ENCODE assay signal across 8 cellular contexts in the genomic region with DNA sequence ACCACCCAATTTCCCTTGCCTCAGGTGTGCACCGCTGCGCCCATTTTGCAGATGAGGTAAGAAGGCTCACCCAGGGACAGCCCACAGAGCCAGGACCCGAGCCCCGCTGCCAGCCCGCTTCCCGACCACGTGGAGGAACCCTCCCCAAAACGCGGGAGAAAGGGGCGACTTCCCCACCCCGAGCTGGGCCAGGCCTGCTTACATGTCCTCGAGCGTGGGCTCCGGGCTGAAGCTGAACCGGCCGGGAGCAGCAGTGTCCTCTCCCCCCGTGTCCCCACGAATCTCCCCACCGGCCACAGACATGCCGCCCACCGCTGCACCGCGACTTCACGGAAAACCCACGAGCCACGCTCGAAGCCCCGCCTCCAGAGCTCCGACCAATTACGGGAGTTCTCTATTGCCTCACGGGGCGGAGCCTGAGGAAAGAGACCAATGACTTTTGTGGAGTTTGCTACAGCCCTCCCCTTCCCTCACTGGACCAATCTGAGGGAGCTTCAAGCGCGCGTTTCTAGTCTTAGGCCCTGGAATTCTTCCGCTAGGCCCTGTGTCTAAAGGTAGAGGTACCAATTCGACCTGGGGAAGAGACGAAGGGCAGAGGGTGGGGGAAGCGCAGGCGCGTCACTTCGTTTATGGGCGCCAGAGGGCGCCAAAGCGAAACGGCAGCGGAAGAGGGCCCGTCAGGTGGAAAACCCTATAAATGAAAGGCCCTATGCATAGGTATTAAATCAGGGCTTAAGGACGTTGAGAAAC. TPM values are rescaled to one million over a fixed set of nuclear protein-coding genes. Genes with fewer than 3 reads are reported as not detected.
DNase-seq lines count a peak whose midpoint lies in the region; TF ChIP-seq lines count a peak whose summit lies in the region.

A gene (minus strand): TSS at position 353 of the 750 bp plus-strand sequence. CDS start 50 bp downstream, at position 303.

- no peak within 1 kb of the TSS for H3K27ac Mint-ChIP-seq in activated naive CD4-positive, alpha-beta T cell treated with anti-CD3 and anti-CD28 coated beads for 36 hours

- H3K36me3 ChIP-seq in GM06990 (ENCODE audit: control insufficient read depth, insufficient read depth, low read length), result peaks cover 2% of the 10 kb centered on the region; the same call in 1 of the 2 replicates

- CTCF ChIA-PET in activated naive CD4-positive, alpha-beta T cell treated with anti-CD3 and anti-CD28 coated beads for 36 hours (lab: Charles Lee), result interaction anchor here (0.6 to 3.4 kb wide), 51 partner anchors 10 to 524 kb away, joined by 3 to 31 read pairs (median 5); a partner anchor contains a TSS

- H3K36me3 Mint-ChIP-seq in activated naive CD4-positive, alpha-beta T cell treated with anti-CD3 and anti-CD28 coated beads for 36 hours (ENCODE audit: low read depth), result peaks cover 21% of the 10 kb centered on the region

- no peaks in the 10 kb centered on the region for H3K27me3 Mint-ChIP-seq in activated naive CD4-positive, alpha-beta T cell treated with anti-CD3 and anti-CD28 coated beads for 36 hours (ENCODE audit: low read depth)

- peak within 1 kb of the TSS; percentile 62 for H3K27ac ChIP-seq in temporal lobe (ENCODE audit: low read depth, low read length)

- no peaks in the 10 kb centered on the region for H3K9me3 Mint-ChIP-seq in activated naive CD4-positive, alpha-beta T cell treated with anti-CD3 and anti-CD28 coated beads for 36 hours

- peak within 1 kb of the TSS; percentile 81 for H3K4me3 ChIP-seq in GM06990 (replicated peaks; ENCODE audit: low read depth, low read length)
- peak within 1 kb of the TSS; percentile 77 for H3K4me3 ChIP-seq in HFF-Myc (replicated peaks; ENCODE audit: low read depth, low read length)

- intact Hi-C loops in activated naive CD4-positive, alpha-beta T cell treated with anti-CD3 and anti-CD28 coated beads for 36 hours (cut with micrococcal nuclease), result loop anchor here (1.0 to 2.0 kb wide), 15 partner anchors 15 to 264 kb away; a partner anchor contains a TSS

- peak; percentile 84 for TF ChIP-seq CTCF in GM06990 (IDR thresholded peaks at IDR 0.05; ENCODE audit: insufficient read depth, low read length, poor library complexity, severe bottlenecking)
- TF ChIP-seq CTCF in HFF-Myc (IDR thresholded peaks at IDR 0.05; ENCODE audit: low read depth, low read length, missing control alignments), result peak; percentile 82

- H3K4me1 Mint-ChIP-seq in activated naive CD4-positive, alpha-beta T cell treated with anti-CD3 and anti-CD28 coated beads for 36 hours (ENCODE audit: low read depth), result peaks cover 39% of the 10 kb centered on the region

- in situ Hi-C loops in SK-MEL-5 (cut with HindIII; ENCODE audit: low pct_unique_long_range_greater_than_20kb, low sequenced_read_pairs), result no loop called here

- DNase-seq in GM06990 (ENCODE audit: extremely low read depth, insufficient read length) (peak; percentile 93), HFF-Myc (ENCODE audit: extremely low read depth, low read depth) (peak; percentile 98), MV-4-11 (lab: John Stamatoyannopoulos, UW) (peak; percentile 100), SK-MEL-5 (ENCODE audit: low read depth, low spot score) (peak; percentile 99), globus pallidus (ENCODE audit: low spot score) (peak; percentile 96), nucleus accumbens (lab: John Stamatoyannopoulos, UW) (peak; percentile 54 to 97 (median 89))
- peak; percentile 98 for DNase-seq in activated naive CD4-positive, alpha-beta T cell treated with anti-CD3 and anti-CD28 coated beads for 36 hours

- no peak within 1 kb of the TSS for H3K4me3 Mint-ChIP-seq in activated naive CD4-positive, alpha-beta T cell treated with anti-CD3 and anti-CD28 coated beads for 36 hours

- H3K27me3 ChIP-seq in GM06990 (replicated peaks; ENCODE audit: control insufficient read depth, insufficient read depth, low read length), result no peaks in the 10 kb centered on the region

RNA-seq across cellular contexts. Expression of the gene that starts here (rescaled TPM):
- 11.9 and 21.7 TPM in 2 replicates for total RNA-seq in SK-MEL-5 (2014; rRNA removed; shearing (Covaris generic))
- 46.2 and 59.9 TPM in 2 replicates for polyA plus RNA-seq in SK-MEL-5 (2015; cell fraction: cytosol; rRNA removed)
- 8.0 and 12.8 TPM in 2 replicates for polyA plus RNA-seq in SK-MEL-5 (2015; cell fraction: nucleus; rRNA removed)
- total RNA-seq in activated naive CD4-positive, alpha-beta T cell treated with anti-CD3 and anti-CD28 coated beads for 36 hours, result 10 to 100 TPM; 69.9 to 73.0 TPM
- total RNA-seq in temporal lobe, result 36.1 TPM

Comparison
In these comparisons a context has a peak if more than half of its experiments do, and no peak if none do; other contexts are left out.
1. Peak in every context shown above with its lines: DNase-seq, H3K4me3 ChIP-seq and H3K27ac ChIP-seq.